ENCODE assay signal across 28 cellular contexts in genomic region chr2:219284501-219285347, GRCh38. TPM values are rescaled to one million over a fixed set of nuclear protein-coding genes. Genes with fewer than 3 reads are reported as not detected.
A peak's percentile ranks its signal among the peaks of the same experiment; 100 is the strongest.
DNase-seq lines count a peak whose midpoint lies in the region; ATAC-seq and TF ChIP-seq lines count a peak whose summit lies in the region.
"Had no signal": no experiment of that assay in that cellular context is flagged by ENCODE, and none has a peak within 500 bp of the region (broad histone marks: within the 10 kb centered on the region; RNA-seq: fewer than 3 reads in every experiment).

No MANE protein-coding gene starts in this region.

- no peak overlapping the region for H3K9ac ChIP-seq in mammary epithelial cell (ENCODE audit: insufficient read depth, low read length)

- TF ChIP-seq CTCF in MCF 10A (IDR thresholded peaks at IDR 0.05; ENCODE audit: unreplicated experiment) (no peak), mammary epithelial cell (conservative IDR thresholded peaks at IDR 0.05 in 1 of 2, IDR thresholded peaks at IDR 0.05 in 1 of 2; ENCODE audit: extremely low read depth in 1 of 2, insufficient read depth in 1 of 2, low read depth in 1 of 2, low read length in 2 of 2) (no peak), dorsolateral prefrontal cortex (IDR thresholded peaks at IDR 0.05 in 54 of 56, conservative IDR thresholded peaks at IDR 0.05 in 2 of 56; ENCODE audit: low read depth in 1 of 56, partially characterized antibody in 56 of 56) (no peak), osteocyte (IDR thresholded peaks at IDR 0.05) (no peak), uterus (IDR thresholded peaks at IDR 0.05) (no peak)

- WGBS in mammary epithelial cell (ENCODE audit: low coverage, missing lambda C conversion rate), result 94% methylated on average over 13 of the region's 15 CpGs

- H3K4me1 ChIP-seq in mammary epithelial cell (ENCODE audit: insufficient read depth, low read length) (peaks cover 42% of the 10 kb centered on the region), uterus (peaks cover under 1 to 4% of the 10 kb centered on the region in 2 donors)

- no peak overlapping the region for H3K4me2 ChIP-seq in mammary epithelial cell (ENCODE audit: insufficient read depth, low read depth, low read length)

- no peak overlapping the region for H3K27ac ChIP-seq in mammary epithelial cell (ENCODE audit: insufficient read depth, low read depth, low read length)
- peak overlapping the region; percentile 12 to 100 (median 100) for H3K27ac ChIP-seq in dorsolateral prefrontal cortex
- peak overlapping the region; percentile 82 to 95 for H3K27ac ChIP-seq in uterus
- H3K27ac ChIP-seq: 22Rv1 had no signal

- H2AFZ ChIP-seq in mammary epithelial cell (ENCODE audit: low read depth, low read length), result no peak overlapping the region

- H3K4me3 ChIP-seq in mammary epithelial cell (replicated peaks in 1 of 3; ENCODE audit: insufficient read depth in 1 of 3, low read depth in 2 of 3, low read length in 3 of 3) (no peak overlapping the region), dorsolateral prefrontal cortex (peak overlapping the region in 50 of 59 donors; percentile 1 to 90 (median 38)), uterus (no peak overlapping the region)
- H3K4me3 ChIP-seq: ascending aorta, esophagus muscularis mucosa had no signal

- no peak for ATAC-seq in GM19023 (IDR thresholded peaks at IDR 0.05; ENCODE audit: unreplicated experiment)
- ATAC-seq: activated CD4-positive, CD25-positive, alpha-beta regulatory T cell treated with anti-CD3 and anti-CD28 coated beads, Interleukin-2, amount 50 U/mL, for 24 hours; Right ventricle myocardium inferior had no signal

- intact Hi-C loops in MCF 10A (cut with micrococcal nuclease), result no loop called here
- intact Hi-C loops in mammary epithelial cell (cut with micrococcal nuclease), result no loop called here
- intact Hi-C loops in dorsolateral prefrontal cortex (cut with DNase I), result no loop called here
- intact Hi-C loops in uterus (cut with DNase I; ENCODE audit: low total_unique reads), result no loop called here

- no peak for TF ChIP-seq POLR2A in uterus (IDR thresholded peaks at IDR 0.05)

- H3K9me3 ChIP-seq in mammary epithelial cell (replicated peaks; ENCODE audit: insufficient read depth, low read length) (no peaks in the 10 kb centered on the region), uterus (no peaks in the 10 kb centered on the region)
- H3K9me3 ChIP-seq: ascending aorta, Caco-2, esophagus muscularis mucosa had no signal

- H3K4me3 Mint-ChIP-seq in MCF 10A (ENCODE audit: unreplicated experiment) (no peak overlapping the region), osteocyte (ENCODE audit: unreplicated experiment) (no peak overlapping the region)

- DNase-seq in MCF 10A (ENCODE audit: unreplicated experiment) (no peak), mammary epithelial cell (no peak), dorsolateral prefrontal cortex (no peak), osteocyte (ENCODE audit: extremely low spot score, unreplicated experiment) (no peak), uterus (no peak), NCI-H345 (lab: John Stamatoyannopoulos, UW) (no peak), DMS114 treated with DMSO at 0.1 percent for 48 hours (lab: John Stamatoyannopoulos, UW; ENCODE audit: unreplicated experiment) (no peak)
- DNase-seq: activated naive CD4-positive, alpha-beta T cell treated with anti-CD3 and anti-CD28 coated beads, Interleukin-2, amount 50 U/mL, for 16 hours; activated T-cell treated with anti-CD3 and anti-CD28 coated beads, Interleukin-2, amount 50 U/mL, for 48 hours; Caco-2; cerebellar nuclear complex; effector CD8-positive, alpha-beta T cell; NCI-H1092 treated with DMSO at 0.1 percent for 48 hours; NCI-H1930; NCI-H226; NCI-H82; stimulated activated CD4-positive, alpha-beta T cell treated with anti-CD3 and anti-CD28 coated beads, Interleukin-1b, Interleukin-23, amount 100 ng/mL, for 48 hours had no signal

- BruUV-seq in MCF 10A (replicated peaks; lab: Mats Ljungman, UMichigan) (no TSS peak), mammary epithelial cell (replicated peaks; lab: Mats Ljungman, UMichigan) (no TSS peak)

- H3K9me3 Mint-ChIP-seq in MCF 10A (ENCODE audit: unreplicated experiment) (no peaks in the 10 kb centered on the region), osteocyte (ENCODE audit: unreplicated experiment) (no peaks in the 10 kb centered on the region)
- H3K9me3 Mint-ChIP-seq: nephron had no signal

- in situ Hi-C loops in mammary epithelial cell (cut with MboI; ENCODE audit: low sequenced_read_pairs in 2 of 2), result no loop called here

- H3K36me3 Mint-ChIP-seq in MCF 10A (ENCODE audit: insufficient read depth, unreplicated experiment) (peaks cover 45% of the 10 kb centered on the region), osteocyte (ENCODE audit: unreplicated experiment) (peaks cover 8% of the 10 kb centered on the region)

- CTCF ChIA-PET in MCF 10A (lab: Yijun Ruan, JAX), result interaction anchor here (0.7 to 18.2 kb wide), 3 partner anchors 12 to 30 kb away, joined by 3 to 445 read pairs (median 4); no protein-coding TSS in a partner anchor
- CTCF ChIA-PET in mammary epithelial cell (lab: Charles Lee; ENCODE audit: low non-redundant PET), result interaction anchor here (1.0 kb wide), 1 partner anchor 10 kb away, joined by 5 read pairs; no protein-coding TSS in a partner anchor

- POLR2A ChIA-PET in MCF 10A (lab: Yijun Ruan, JAX), result interaction anchor here (1.7 to 3.0 kb wide), 2 partner anchors 10 to 55 kb away, joined by 4 to 22 read pairs; partner anchors contain the start of genes ANKZF1 and ATG9A

- H3K36me3 ChIP-seq in mammary epithelial cell (ENCODE audit: insufficient read depth, low read length), result peaks cover 3% of the 10 kb centered on the region
- H3K36me3 ChIP-seq in uterus, result no peaks in the 10 kb centered on the region

- no peaks in the 10 kb centered on the region for H3K27me3 Mint-ChIP-seq in MCF 10A (ENCODE audit: insufficient read depth, unreplicated experiment)
- no peaks in the 10 kb centered on the region for H3K27me3 Mint-ChIP-seq in osteocyte (ENCODE audit: unreplicated experiment)
- H3K27me3 Mint-ChIP-seq: progenitor cell of endocrine pancreas had no signal

- H3K4me1 Mint-ChIP-seq in MCF 10A (ENCODE audit: insufficient read depth, unreplicated experiment), result peaks cover 41% of the 10 kb centered on the region
- H3K4me1 Mint-ChIP-seq in osteocyte (ENCODE audit: unreplicated experiment), result peaks cover 30% of the 10 kb centered on the region

- dilution Hi-C loops in mammary epithelial cell (cut with HindIII; ENCODE audit: low sequenced_read_pairs), result no loop called here

- no peaks in the 10 kb centered on the region for H4K20me1 ChIP-seq in mammary epithelial cell (ENCODE audit: insufficient read depth, low read length)

- no peaks in the 10 kb centered on the region for H3K27me3 ChIP-seq in mammary epithelial cell (ENCODE audit: insufficient read depth, low read length)
- H3K27me3 ChIP-seq in dorsolateral prefrontal cortex, result no peaks in the 10 kb centered on the region
- no peaks in the 10 kb centered on the region for H3K27me3 ChIP-seq in uterus
- H3K27me3 ChIP-seq: ascending aorta, esophagus muscularis mucosa had no signal

- H3K27ac Mint-ChIP-seq in MCF 10A (ENCODE audit: low read depth, unreplicated experiment), result peak overlapping the region; percentile 67
- peak overlapping the region; percentile 65 for H3K27ac Mint-ChIP-seq in osteocyte (ENCODE audit: unreplicated experiment)
- H3K27ac Mint-ChIP-seq: progenitor cell of endocrine pancreas had no signal

- peaks cover 7% of the 10 kb centered on the region for H3K79me2 ChIP-seq in mammary epithelial cell (ENCODE audit: insufficient read depth, low read length)

RNA-seq across cellular contexts. Expression of gene DNAJB2, which starts 5.6 kb away (rescaled TPM):
- 58.2 and 59.8 TPM in 2 replicates for total RNA-seq in MCF 10A (2022)
- total RNA-seq in mammary epithelial cell, result 100 to 1,000 TPM in 1 of 2 donors, 10 to 100 TPM in 1; 58.9 to 110 TPM
- 32.8 TPM for polyA plus RNA-seq in mammary epithelial cell
- 49.1 TPM for polyA minus RNA-seq in mammary epithelial cell
- 100 to 1,000 TPM; 197 to 638 (median 283) TPM for total RNA-seq in dorsolateral prefrontal cortex
- total RNA-seq in osteocyte, result 38.6 and 43.3 TPM in 2 replicates
- total RNA-seq in uterus, result 10 to 100 TPM; 32.1 to 92.1 (median 69.1) TPM

RNA-seq across cellular contexts. Expression of gene PTPRN, which starts 24.5 kb away (rescaled TPM):
- total RNA-seq in MCF 10A (2022) (not detected in 2 replicates), mammary epithelial cell (not detected), dorsolateral prefrontal cortex (100 to 1,000 TPM in 119 of 120 experiments, 10 to 100 TPM in 1; 85.5 to 353 (median 259) TPM), osteocyte (0.24 TPM in 1 of 2 replicates, not detected in the other), uterus (under 1 TPM in 2 of 4 donors, not detected in 2; 0.21 to 0.55 TPM)
- 0.07 TPM for polyA plus RNA-seq in mammary epithelial cell
- polyA minus RNA-seq in mammary epithelial cell, result not detected
- total RNA-seq: ascending aorta, Caco-2, mesenteric fat pad, Right ventricle myocardium inferior had no signal

RNA-seq across cellular contexts. Expression of gene TUBA4A, which starts 31.0 kb away (rescaled TPM):
- 37.2 and 80.5 TPM in 2 replicates for total RNA-seq in MCF 10A (2022)
- total RNA-seq in mammary epithelial cell, result 100 to 1,000 TPM; 206 to 209 TPM
- 616 TPM for polyA plus RNA-seq in mammary epithelial cell
- polyA minus RNA-seq in mammary epithelial cell, result 360 TPM
- total RNA-seq in dorsolateral prefrontal cortex, result 100 to 1,000 TPM in 118 of 120 experiments, 10 to 100 TPM in 2; 85.5 to 377 (median 243) TPM
- 6.9 and 7.9 TPM in 2 replicates for total RNA-seq in osteocyte
- 10 to 100 TPM in 2 of 4 donors, 1 to 10 TPM in 2; 3.7 to 32.3 (median 7.3) TPM for total RNA-seq in uterus

RNA-seq across cellular contexts. Expression of gene TUBA4B, which starts 31.7 kb away (rescaled TPM):
- total RNA-seq in MCF 10A (2022), result not detected in 2 replicates
- total RNA-seq in mammary epithelial cell, result not detected
- polyA plus RNA-seq in mammary epithelial cell, result 0.08 TPM
- not detected for polyA minus RNA-seq in mammary epithelial cell
- under 1 TPM in 7 of 120 experiments, not detected in 113; 0.36 to 0.56 (median 0.42) TPM for total RNA-seq in dorsolateral prefrontal cortex
- not detected in 2 replicates for total RNA-seq in osteocyte
- total RNA-seq in uterus, result under 1 TPM in 2 of 4 donors, not detected in 2; 0.43 to 0.83 TPM
- total RNA-seq: activated CD8-positive, alpha-beta memory T cell treated with anti-CD3 and anti-CD28 coated beads for 36 hours; ascending aorta; Caco-2; esophagus muscularis mucosa; kidney epithelial cell; mesenteric fat pad; progenitor cell of endocrine pancreas; Right ventricle myocardium inferior had no signal

RNA-seq across cellular contexts. Expression of gene STK16, which starts 39.4 kb away (rescaled TPM):
- total RNA-seq in MCF 10A (2022) (33.4 and 42.7 TPM in 2 replicates), mammary epithelial cell (10 to 100 TPM; 26.9 to 29.8 TPM), dorsolateral prefrontal cortex (10 to 100 TPM; 12.1 to 36.1 (median 21.5) TPM), osteocyte (28.3 and 29.4 TPM in 2 replicates), uterus (10 to 100 TPM in 3 of 4 donors, 1 to 10 TPM in 1; 4.1 to 55.6 (median 18.0) TPM)
- polyA plus RNA-seq in mammary epithelial cell, result 53.1 TPM
- polyA minus RNA-seq in mammary epithelial cell, result 22.7 TPM

Comparison
In these comparisons a context has a peak if more than half of its experiments do, and no peak if none do; other contexts are left out.
1. H3K4me3 ChIP-seq: peak in dorsolateral prefrontal cortex (50 of 59); none in mammary epithelial cell (0 of 3) and uterus (0 of 2).
2. RNA of gene PTPRN, which starts 24.5 kb away (total RNA-seq): 85.5 to 353 TPM in dorsolateral prefrontal cortex; 0.24 TPM in osteocyte, 0.21 to 0.55 TPM in uterus, not detected in mammary epithelial cell and not detected in MCF 10A; every median in the first group is over 10 times any median in the second.